ENCODE assay signal across 1 cellular context in genomic region chr7:135150072-135150782, GRCh38.
A peak's percentile ranks its signal among the peaks of the same experiment; 100 is the strongest.
TF ChIP-seq lines count a peak whose summit lies in the region.

No MANE protein-coding gene starts in this region.

TF ChIP-seq in K562, 482 proteins besides CTCF, POLR2A, EP300 and RAD21:
- TF ChIP-seq MYNN (IDR thresholded peaks at IDR 0.05) (no peak), MYNN (CRISPR knock-in tag; IDR thresholded peaks at IDR 0.05) (no peak), ZNF316 (IDR thresholded peaks at IDR 0.05) (peak; percentile 31; the same call in 1 of the 2 replicates)
TF ChIP-seq in K562: peak in this region for 1.
